8 cellular contexts compared by ENCODE assay signal in genomic region chr6:96522469-96523009, GRCh38. TPM values are rescaled to one million over a fixed set of nuclear protein-coding genes. Genes with fewer than 3 reads are reported as not detected.
DNase-seq lines count a peak whose midpoint lies in the region; ATAC-seq and TF ChIP-seq lines count a peak whose summit lies in the region.

No MANE protein-coding gene starts in this region.

- no peaks in the 10 kb centered on the region for H3K9me3 Mint-ChIP-seq in T-helper 1 cell treated with Interleukin-12 subunit alpha and Interleukin-12 subunit beta and Interleukin-4 antibody, amounts not matched to agents 30 μg/mL and 1 μg/mL, for 36 hours

- no peak for TF ChIP-seq CTCF in ovary (IDR thresholded peaks at IDR 0.05)

- H3K9me3 ChIP-seq in BLaER1 treated with 17β-estradiol and CSF1 and Interleukin-3, amounts not matched to agents 10 nM and 100 nM (replicated peaks in 1 of 11): no peaks in the 10 kb centered on the region
- H3K9me3 ChIP-seq in ovary: no peaks in the 10 kb centered on the region

- peak overlapping the region; percentile 75 to 95 (median 82) for H3K4me3 ChIP-seq in BLaER1 treated with 17β-estradiol and CSF1 and Interleukin-3, amounts not matched to agents 10 nM and 100 nM
- H3K4me3 ChIP-seq in ovary: peak overlapping the region; percentile 87

- peak overlapping the region; percentile 99 for H3K27ac Mint-ChIP-seq in T-helper 1 cell treated with Interleukin-12 subunit alpha and Interleukin-12 subunit beta and Interleukin-4 antibody, amounts not matched to agents 30 μg/mL and 1 μg/mL, for 36 hours

- no peak for TF ChIP-seq EP300 in ovary (IDR thresholded peaks at IDR 0.05)

- peak overlapping the region; percentile 97 for H3K4me3 Mint-ChIP-seq in T-helper 1 cell treated with Interleukin-12 subunit alpha and Interleukin-12 subunit beta and Interleukin-4 antibody, amounts not matched to agents 30 μg/mL and 1 μg/mL, for 36 hours

- no peak for TF ChIP-seq POLR2A in ovary (IDR thresholded peaks at IDR 0.05)

- ATAC-seq in GM18907 (IDR thresholded peaks at IDR 0.05; ENCODE audit: unreplicated experiment) (peak; percentile 41), HG03135 (IDR thresholded peaks at IDR 0.05; ENCODE audit: unreplicated experiment) (peak; percentile 21)

- intact Hi-C loops in ovary (cut with DNase I): no loop called here

- WGBS in ovary, 3 donors: 0 to 1% (median 1%) methylated on average over 5 of the region's 5 CpGs

- H3K27ac ChIP-seq in BLaER1 treated with 17β-estradiol and CSF1 and Interleukin-3, amounts not matched to agents 10 nM and 100 nM: peak overlapping the region; percentile 92 to 99 (median 97)
- H3K27ac ChIP-seq in ovary: peak overlapping the region; percentile 84 to 89

- no peaks in the 10 kb centered on the region for H3K27me3 Mint-ChIP-seq in T-helper 1 cell treated with Interleukin-12 subunit alpha and Interleukin-12 subunit beta and Interleukin-4 antibody, amounts not matched to agents 30 μg/mL and 1 μg/mL, for 36 hours (ENCODE audit: low read depth)

- peak overlapping the region; percentile 94 to 99 (median 97) for H3K9ac ChIP-seq in BLaER1 treated with 17β-estradiol and CSF1 and Interleukin-3, amounts not matched to agents 10 nM and 100 nM

- no peaks in the 10 kb centered on the region for H3K27me3 ChIP-seq in BLaER1 treated with 17β-estradiol and CSF1 and Interleukin-3, amounts not matched to agents 10 nM and 100 nM
- H3K27me3 ChIP-seq in ovary: no peaks in the 10 kb centered on the region

- H3K36me3 ChIP-seq in BLaER1 treated with 17β-estradiol and CSF1 and Interleukin-3, amounts not matched to agents 10 nM and 100 nM: peaks cover 21 to 37% (median 26%) of the 10 kb centered on the region in 11 experiments; a peak in 21 of 22 replicates
- H3K36me3 ChIP-seq in ovary: no peaks in the 10 kb centered on the region

- peaks cover 16% of the 10 kb centered on the region for H3K36me3 Mint-ChIP-seq in T-helper 1 cell treated with Interleukin-12 subunit alpha and Interleukin-12 subunit beta and Interleukin-4 antibody, amounts not matched to agents 30 μg/mL and 1 μg/mL, for 36 hours (ENCODE audit: low read depth)

- H3K4me2 ChIP-seq in BLaER1 treated with 17β-estradiol and CSF1 and Interleukin-3, amounts not matched to agents 10 nM and 100 nM: peak overlapping the region; percentile 77 to 95 (median 88)

- peaks cover 15% of the 10 kb centered on the region for H3K4me1 Mint-ChIP-seq in T-helper 1 cell treated with Interleukin-12 subunit alpha and Interleukin-12 subunit beta and Interleukin-4 antibody, amounts not matched to agents 30 μg/mL and 1 μg/mL, for 36 hours (ENCODE audit: low read depth)

- peaks cover 15 to 29% (median 23%) of the 10 kb centered on the region in 10 experiments for H3K4me1 ChIP-seq in BLaER1 treated with 17β-estradiol and CSF1 and Interleukin-3, amounts not matched to agents 10 nM and 100 nM
- peaks cover 8% of the 10 kb centered on the region for H3K4me1 ChIP-seq in ovary (ENCODE audit: insufficient read depth)

- DNase-seq in fibroblast of peridontal ligament (ENCODE audit: extremely low read depth): peak; percentile 47
- no peak for DNase-seq in ovary
- DNase-seq in D341Med (ENCODE audit: low spot score): no peak
- DNase-seq in NCI-H1436 (lab: John Stamatoyannopoulos, UW): no peak

- H4K20me1 ChIP-seq in BLaER1 treated with 17β-estradiol and CSF1 and Interleukin-3, amounts not matched to agents 10 nM and 100 nM: no peaks in the 10 kb centered on the region

RNA-seq across cellular contexts. Expression of gene UFL1, which starts 0.9 kb away (rescaled TPM):
- total RNA-seq in ovary: 10 to 100 TPM; 20.0 to 31.7 (median 24.3) TPM
- 10 to 100 TPM; 15.6 to 22.4 TPM for polyA plus RNA-seq in ovary

RNA-seq across cellular contexts. Expression of gene FHL5, which starts 40.4 kb away (rescaled TPM):
- total RNA-seq in ovary: 10 to 100 TPM in 3 of 7 donors, 1 to 10 TPM in 4; 3.0 to 25.3 (median 8.6) TPM
- 10 to 100 TPM; 15.5 to 31.1 TPM for polyA plus RNA-seq in ovary
